ENCODE assay signal across 1 cellular context in genomic region chr11:57155838-57156583, GRCh38.
TF ChIP-seq lines count a peak whose summit lies in the region.

No MANE protein-coding gene starts in this region.

TF ChIP-seq in SK-N-SH treated with all-trans-retinoic acid at 6 μM for 48 hours, 23 proteins besides CTCF, POLR2A, EP300 and RAD21 (continued from another document):
- TF ChIP-seq TOX (CRISPR knock-in tag; IDR thresholded peaks at IDR 0.05; ENCODE audit: borderline replicate concordance) (no peak), GLIS3 (CRISPR knock-in tag; IDR thresholded peaks at IDR 0.05) (no peak), ZNF70 (CRISPR knock-in tag; IDR thresholded peaks at IDR 0.05) (0 out of 2 replicates have a peak, but pooled peaks have one; percentile 29), TCF4 (CRISPR knock-in tag; IDR thresholded peaks at IDR 0.05; ENCODE audit: borderline replicate concordance) (peak; percentile 63; the same call in 1 of the 2 replicates), OSR1 (CRISPR knock-in tag; IDR thresholded peaks at IDR 0.05) (no peak)
